In the genomic region with DNA sequence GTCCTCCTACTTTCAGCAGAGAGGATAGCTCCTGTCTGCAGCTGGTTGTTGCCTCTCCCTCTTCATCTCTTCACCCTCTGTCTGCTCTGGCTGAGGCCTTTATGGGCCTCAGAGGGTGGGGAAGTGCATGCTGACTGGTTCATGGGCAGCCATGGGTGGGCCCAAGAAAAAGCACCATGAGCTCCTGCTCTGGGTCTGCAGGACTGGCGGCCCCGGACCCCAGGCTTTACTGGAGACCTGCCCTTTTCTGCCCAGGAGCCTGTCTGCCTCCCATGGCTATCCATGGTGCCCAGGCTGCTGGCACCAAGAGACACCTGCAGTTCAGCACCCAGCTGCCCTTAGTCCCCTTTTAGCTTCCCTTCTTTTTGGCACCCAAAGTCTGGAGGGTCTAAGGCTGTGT, we compare ENCODE assay signal across 28 cellular contexts.
"Had no signal": no experiment of that assay in that cellular context is flagged by ENCODE, and none has a peak within 500 bp of the region (broad histone marks: within the 10 kb centered on the region; RNA-seq: fewer than 3 reads in every experiment).

No MANE protein-coding gene starts in this region.

- H2AFZ ChIP-seq: neural progenitor cell, parathyroid adenoma had no signal

- ATAC-seq: natural killer cell; psoas muscle; stimulated activated naive B cell treated with anti-CD40 and anti-IgM and Interleukin-4, amounts not matched to agents 10 μg/mL and 1 μg/mL and 100 μg/mL, for 72 hours had no signal

- H3K9me3 Mint-ChIP-seq: stimulated activated naive CD8-positive, alpha-beta T cell treated with anti-CD3 and anti-CD28 coated beads, Interleukin-15, Interleukin-2, amounts not matched to agents 100 ng/mL and 50 ng/mL, for 24 hours had no signal

- H3K27me3 ChIP-seq: neural progenitor cell, ovary, right lobe of liver, spleen, stomach, thyroid gland, tibial nerve, upper lobe of left lung, uterus had no signal

- H3K27me3 Mint-ChIP-seq: progenitor cell of endocrine pancreas had no signal

- H3K4me1 Mint-ChIP-seq: naive B cell; natural killer cell; stimulated activated naive B cell treated with anti-CD40 and anti-IgM and Interleukin-4, amounts not matched to agents 10 μg/mL and 1 μg/mL and 100 μg/mL, for 72 hours had no signal

- H3K27ac ChIP-seq: neural progenitor cell, ovary, parathyroid adenoma, psoas muscle, right lobe of liver, skin epidermis, spleen, stomach, thoracic aorta, thyroid gland, tibial nerve, upper lobe of left lung, uterus had no signal

- H3K9me3 ChIP-seq: ovary, psoas muscle, right lobe of liver, stomach, thoracic aorta, thyroid gland, tibial nerve, upper lobe of left lung, uterus had no signal

- H3K4me3 ChIP-seq: neural progenitor cell, ovary, psoas muscle, right lobe of liver, skin epidermis, smooth muscle cell, spleen, stomach, thoracic aorta, thyroid gland, tibial nerve, upper lobe of left lung, uterus had no signal

- H3K36me3 ChIP-seq: neural progenitor cell, ovary, right lobe of liver, spleen, stomach, thoracic aorta, thyroid gland, tibial nerve, upper lobe of left lung, uterus had no signal

- DNase-seq: naive B cell; natural killer cell; occipital lobe; ovary; psoas muscle; stimulated activated CD4-positive, alpha-beta T cell treated with anti-CD3 and anti-CD28 coated beads, Interleukin-12 subunit alpha, Interleukin-12 subunit beta, amount 100 ng/mL, for 4 hours; stimulated activated CD4-positive, alpha-beta T cell treated with anti-CD3 and anti-CD28 coated beads, Interleukin-1b, Interleukin-23, amount 100 ng/mL, for 48 hours; stimulated activated CD4-positive, alpha-beta T cell treated with anti-CD3 and anti-CD28 coated beads, Interleukin-4, amount 100 ng/mL, for 1 hour; stimulated activated CD4-positive, alpha-beta T cell treated with anti-CD3 and anti-CD28 coated beads, Interleukin-4, amount 100 ng/mL, for 4 hours; stimulated activated CD8-positive, alpha-beta memory T cell treated with anti-CD3 and anti-CD28 coated beads, Interleukin-4, amount 100 ng/mL, for 48 hours; stimulated activated naive B cell treated with anti-CD40 and anti-IgM and Interleukin-4, amounts not matched to agents 10 μg/mL and 1 μg/mL and 100 μg/mL, for 72 hours; stimulated activated naive CD4-positive, alpha-beta T cell treated with Interleukin-2 at 50 U/mL for 16 hours; stomach; thyroid gland; trophoblast cell; uterus had no signal

- H3K4me1 ChIP-seq: neural progenitor cell, parathyroid adenoma, psoas muscle, right lobe of liver, spleen, stomach, thyroid gland, tibial nerve, upper lobe of left lung, uterus had no signal

- H3K9ac ChIP-seq: neural progenitor cell, parathyroid adenoma had no signal

- H3K4me3 Mint-ChIP-seq: naive B cell; natural killer cell; nephron; neural progenitor cell; stimulated activated naive B cell treated with anti-CD40 and anti-IgM and Interleukin-4, amounts not matched to agents 10 μg/mL and 1 μg/mL and 100 μg/mL, for 72 hours; stimulated activated naive CD8-positive, alpha-beta T cell treated with anti-CD3 and anti-CD28 coated beads, Interleukin-15, Interleukin-2, amounts not matched to agents 100 ng/mL and 50 ng/mL, for 24 hours had no signal

- H3K27ac Mint-ChIP-seq: naive B cell; natural killer cell; nephron; neural progenitor cell; progenitor cell of endocrine pancreas; stimulated activated naive B cell treated with anti-CD40 and anti-IgM and Interleukin-4, amounts not matched to agents 10 μg/mL and 1 μg/mL and 100 μg/mL, for 72 hours; stimulated activated naive CD8-positive, alpha-beta T cell treated with anti-CD3 and anti-CD28 coated beads, Interleukin-15, Interleukin-2, amounts not matched to agents 100 ng/mL and 50 ng/mL, for 24 hours had no signal

- H3K36me3 Mint-ChIP-seq: naive B cell; natural killer cell; neural progenitor cell; stimulated activated naive B cell treated with anti-CD40 and anti-IgM and Interleukin-4, amounts not matched to agents 10 μg/mL and 1 μg/mL and 100 μg/mL, for 72 hours had no signal

- H3K4me2 ChIP-seq: neural progenitor cell, smooth muscle cell had no signal
